ENCODE assay signal across 36 cellular contexts in the genomic region with DNA sequence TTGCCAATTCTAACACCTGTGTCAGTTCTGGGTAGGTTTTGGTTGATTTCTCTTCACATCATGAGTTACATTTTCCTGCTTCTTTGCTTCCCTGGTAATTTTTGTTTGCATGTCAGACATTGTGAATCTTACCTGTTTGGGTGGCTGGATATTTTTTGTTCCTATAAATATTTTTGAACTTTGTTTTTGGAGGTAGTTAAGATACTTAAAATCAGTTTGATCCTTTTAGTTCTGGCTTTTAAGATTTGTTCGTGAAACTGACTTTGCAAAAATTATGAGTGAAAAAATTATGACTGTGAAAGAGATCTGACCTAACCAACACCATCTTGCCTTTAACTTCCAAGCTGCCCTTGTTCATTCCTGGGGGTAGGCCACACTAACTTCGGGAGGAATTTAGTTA.
"Had no signal": no experiment of that assay in that cellular context is flagged by ENCODE, and none has a peak within 500 bp of the region (broad histone marks: within the 10 kb centered on the region; RNA-seq: fewer than 3 reads in every experiment).

No MANE protein-coding gene starts in this region.

- DNase-seq: Karpas-422, Kasumi-1, MG63, MM.1S, MV-4-11, NCI-H1048, NCI-H1092, NCI-H1092 treated with DMSO at 0.1 percent for 48 hours, NCI-H1105, NCI-H1105 treated with DMSO at 0.1 percent for 48 hours, NCI-H1417, NCI-H1417 treated with DMSO at 0.1 percent for 48 hours, NCI-H1436, NCI-H1436 treated with DMSO at 0.1 percent for 48 hours, NCI-H146, NCI-H1694, NCI-H1694 treated with DMSO at 0.1 percent for 48 hours, NCI-H187, NCI-H187 treated with DMSO at 0.1 percent for 48 hours, NCI-H1930, NCI-H2029, NCI-H2029 treated with DMSO at 0.1 percent for 48 hours, NCI-H2081, NCI-H2081 treated with DMSO at 0.1 percent for 48 hours, NCI-H2107, NCI-H2171, NCI-H2171 treated with DMSO at 0.1 percent for 48 hours, NCI-H2227 treated with DMSO at 0.1 percent for 48 hours, NCI-H226, NCI-H345, NCI-H446, NCI-H446 treated with DMSO at 0.1 percent for 48 hours, NCI-H510A, NCI-H510A treated with DMSO at 0.1 percent for 48 hours, NCI-H524, NCI-H524 treated with DMSO at 0.1 percent for 48 hours had no signal
